Comparison of ENCODE assay signal across 1 cellular context in the genomic region with DNA sequence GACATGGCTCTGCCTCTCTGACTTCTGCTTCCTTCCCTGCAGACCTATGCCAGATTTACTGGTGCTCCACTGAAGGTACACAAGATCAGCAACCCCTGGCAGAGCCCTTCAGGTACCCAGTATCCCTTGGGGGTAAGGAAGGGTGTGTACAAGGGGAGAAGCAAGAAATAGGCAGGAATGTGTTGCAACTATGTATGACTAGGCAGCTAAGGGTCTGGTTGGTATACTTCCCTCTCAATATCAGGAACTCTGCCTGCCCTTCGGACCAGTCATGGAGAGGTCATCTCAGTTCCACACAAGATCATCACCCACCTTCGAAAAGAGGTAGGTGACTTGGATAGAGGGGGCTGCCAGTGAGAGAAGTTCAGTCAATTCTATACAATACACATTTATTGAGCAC.
TF ChIP-seq lines count a peak whose summit lies in the region.

No MANE protein-coding gene starts in this region.

TF ChIP-seq in HCT116, 20 proteins besides CTCF, POLR2A, EP300 and RAD21 (continued from another document):
- TF ChIP-seq, protein P1, sequence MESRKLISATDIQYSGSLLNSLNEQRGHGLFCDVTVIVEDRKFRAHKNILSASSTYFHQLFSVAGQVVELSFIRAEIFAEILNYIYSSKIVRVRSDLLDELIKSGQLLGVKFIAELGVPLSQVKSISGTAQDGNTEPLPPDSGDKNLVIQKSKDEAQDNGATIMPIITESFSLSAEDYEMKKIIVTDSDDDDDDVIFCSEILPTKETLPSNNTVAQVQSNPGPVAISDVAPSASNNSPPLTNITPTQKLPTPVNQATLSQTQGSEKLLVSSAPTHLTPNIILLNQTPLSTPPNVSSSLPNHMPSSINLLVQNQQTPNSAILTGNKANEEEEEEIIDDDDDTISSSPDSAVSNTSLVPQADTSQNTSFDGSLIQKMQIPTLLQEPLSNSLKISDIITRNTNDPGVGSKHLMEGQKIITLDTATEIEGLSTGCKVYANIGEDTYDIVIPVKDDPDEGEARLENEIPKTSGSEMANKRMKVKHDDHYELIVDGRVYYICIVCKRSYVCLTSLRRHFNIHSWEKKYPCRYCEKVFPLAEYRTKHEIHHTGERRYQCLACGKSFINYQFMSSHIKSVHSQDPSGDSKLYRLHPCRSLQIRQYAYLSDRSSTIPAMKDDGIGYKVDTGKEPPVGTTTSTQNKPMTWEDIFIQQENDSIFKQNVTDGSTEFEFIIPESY (IDR thresholded peaks at IDR 0.05; ENCODE audit: extremely low read depth, insufficient replicate concordance, low read length), result no peak
- TF ChIP-seq YY1 (IDR thresholded peaks at IDR 0.05; ENCODE audit: extremely low read depth, insufficient replicate concordance, low read depth, low read length) (no peak), ZFX (IDR thresholded peaks at IDR 0.05) (no peak)
